In the genomic region with DNA sequence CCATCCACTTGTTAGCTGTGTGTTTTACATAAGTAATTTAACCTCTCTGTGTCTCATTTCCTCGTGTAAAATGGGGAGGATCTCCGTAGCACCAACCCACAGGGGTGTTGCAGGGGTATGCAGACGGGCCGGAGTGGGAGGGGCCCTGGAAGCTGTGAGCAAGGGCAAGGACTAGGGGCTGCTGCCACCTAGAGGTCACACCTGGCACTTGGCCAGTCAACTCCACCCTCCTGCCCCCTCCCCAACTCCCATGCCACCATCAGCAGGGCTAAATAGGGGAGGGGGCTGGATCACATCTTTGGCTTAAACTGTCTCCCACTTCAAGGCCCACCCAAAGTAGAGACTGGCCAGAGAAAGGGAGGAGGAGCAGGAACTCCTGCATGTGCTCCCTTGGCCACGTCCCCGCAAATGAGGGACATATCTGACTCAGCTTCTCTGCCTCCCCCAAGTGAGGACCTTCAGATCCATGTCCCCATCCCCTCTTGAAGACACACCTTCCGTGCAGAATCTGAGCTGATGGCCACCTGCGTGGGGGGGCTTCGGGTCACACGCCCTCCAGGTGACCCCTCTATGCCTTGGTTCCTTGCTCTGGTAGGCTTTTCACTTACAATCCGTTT, we compare ENCODE assay signal across 8 cellular contexts. TPM values are rescaled to one million over a fixed set of nuclear protein-coding genes. Genes with fewer than 3 reads are reported as not detected.
A peak's percentile ranks its signal among the peaks of the same experiment; 100 is the strongest.
DNase-seq lines count a peak whose midpoint lies in the region; ATAC-seq and TF ChIP-seq lines count a peak whose summit lies in the region.

No MANE protein-coding gene starts in this region.

- H2AFZ ChIP-seq in hepatocyte (no peak overlapping the region), smooth muscle cell (ENCODE audit: low read depth) (no peak overlapping the region)

- no peaks in the 10 kb centered on the region for H3K79me2 ChIP-seq in hepatocyte
- no peaks in the 10 kb centered on the region for H3K79me2 ChIP-seq in smooth muscle cell (ENCODE audit: low read depth)

- peak overlapping the region; percentile 52 for H3K4me2 ChIP-seq in hepatocyte
- H3K4me2 ChIP-seq in smooth muscle cell: peak overlapping the region; percentile 80

- 44% methylated on average over 11 of the region's 11 CpGs for WGBS in hepatocyte (ENCODE audit: low lambda C conversion rate, missing lambda C conversion rate)
- 40% methylated on average over 11 of the region's 11 CpGs for WGBS in smooth muscle cell (ENCODE audit: low lambda C conversion rate)

- CTCF ChIA-PET in AG04449 (lab: Yijun Ruan, JAX): interaction anchor here (0.8 to 21.8 kb wide), 17 partner anchors 8 to 121 kb away, joined by 3 to 385 read pairs (median 6); a partner anchor contains a TSS

- no peaks in the 10 kb centered on the region for H4K20me1 ChIP-seq in hepatocyte (ENCODE audit: insufficient read depth, poor library complexity, severe bottlenecking)
- H4K20me1 ChIP-seq in smooth muscle cell (ENCODE audit: low read depth): no peaks in the 10 kb centered on the region

- H3K36me3 ChIP-seq in hepatocyte (replicated peaks; ENCODE audit: insufficient read depth, low read depth) (no peaks in the 10 kb centered on the region), smooth muscle cell (ENCODE audit: low read depth) (no peaks in the 10 kb centered on the region)

- H3F3A ChIP-seq in smooth muscle cell (ENCODE audit: low read depth): peaks cover 41% of the 10 kb centered on the region

- H3K27ac ChIP-seq in angular gyrus (ENCODE audit: low read depth, low read length) (peak overlapping the region; percentile 96), hepatocyte (no peak overlapping the region), smooth muscle cell (ENCODE audit: low read depth) (peak overlapping the region; percentile 98)

- no peak for DNase-seq in AG04449 (ENCODE audit: low read depth, low spot score)
- peak; percentile 84 for DNase-seq in MV-4-11 (lab: John Stamatoyannopoulos, UW)
- peak; percentile 49 for DNase-seq in T-helper 22 cell (ENCODE audit: low read depth)
- peak; percentile 87 for DNase-seq in hepatocyte (ENCODE audit: low spot score)
- DNase-seq in smooth muscle cell (lab: John Stamatoyannopoulos, UW; ENCODE audit: unreplicated experiment): peak; percentile 26

- H3K4me1 ChIP-seq in hepatocyte (ENCODE audit: insufficient read depth) (peaks cover 55% of the 10 kb centered on the region), smooth muscle cell (ENCODE audit: low read depth) (peaks cover 37% of the 10 kb centered on the region)

- H3K9me2 ChIP-seq in hepatocyte (replicated peaks; ENCODE audit: insufficient read depth): no peaks in the 10 kb centered on the region

- H3K9ac ChIP-seq in smooth muscle cell (ENCODE audit: low read depth): peak overlapping the region; percentile 45

- peak overlapping the region; percentile 48 for H3K4me3 ChIP-seq in AG04449 (ENCODE audit: low read depth, low read length)
- no peak overlapping the region for H3K4me3 ChIP-seq in hepatocyte
- H3K4me3 ChIP-seq in smooth muscle cell: no peak overlapping the region

- ATAC-seq in GM18867 (IDR thresholded peaks at IDR 0.05; ENCODE audit: unreplicated experiment) (peak; percentile 63), GM21619 (IDR thresholded peaks at IDR 0.05; ENCODE audit: unreplicated experiment) (no peak)

- TF ChIP-seq CTCF in AG04449 (IDR thresholded peaks at IDR 0.05; ENCODE audit: insufficient read depth, low read length, missing control alignments) (peak; percentile 84), hepatocyte (IDR thresholded peaks at IDR 0.05; ENCODE audit: poor library complexity) (peak; percentile 83), smooth muscle cell (IDR thresholded peaks at IDR 0.05; ENCODE audit: borderline replicate concordance, insufficient read depth, poor library complexity, severe bottlenecking) (peak; percentile 79)

- POLR2A ChIA-PET in AG04449 (lab: Yijun Ruan, JAX): interaction anchor here (0.9 to 5.2 kb wide), 5 partner anchors 9 to 84 kb away, joined by 3 to 81 read pairs (median 3); a partner anchor contains a TSS

- no peaks in the 10 kb centered on the region for H3K27me3 ChIP-seq in hepatocyte
- no peaks in the 10 kb centered on the region for H3K27me3 ChIP-seq in smooth muscle cell (ENCODE audit: low read depth)

- H3K9me3 ChIP-seq in hepatocyte (ENCODE audit: low read depth) (no peaks in the 10 kb centered on the region), smooth muscle cell (replicated peaks; ENCODE audit: low read depth) (no peaks in the 10 kb centered on the region)

RNA-seq across cellular contexts. Expression of a gene that starts 2.6 kb away (rescaled TPM):
- total RNA-seq in hepatocyte (1.8 and 4.0 TPM in 2 replicates), smooth muscle cell (2.2 and 3.8 TPM in 2 replicates)
- polyA plus RNA-seq in hepatocyte (5.3 and 7.6 TPM in 2 replicates), smooth muscle cell (0.97 and 4.7 TPM in 2 replicates)

RNA-seq across cellular contexts. Expression of a gene that starts 12.7 kb away (rescaled TPM):
- total RNA-seq in hepatocyte (49.8 and 76.1 TPM in 2 replicates), smooth muscle cell (not detected in 2 replicates)
- polyA plus RNA-seq in hepatocyte (207 and 222 TPM in 2 replicates), smooth muscle cell (0.48 TPM in 1 of 2 replicates, not detected in the other)

RNA-seq across cellular contexts. Expression of a gene that starts 14.7 kb away (rescaled TPM):
- total RNA-seq in hepatocyte (13.7 and 14.4 TPM in 2 replicates), smooth muscle cell (28.1 and 30.4 TPM in 2 replicates)
- polyA plus RNA-seq in hepatocyte (17.4 and 19.5 TPM in 2 replicates), smooth muscle cell (23.9 and 48.6 TPM in 2 replicates)

RNA-seq across cellular contexts. Expression of a gene that starts 19.9 kb away (rescaled TPM):
- 0.12 and 1.0 TPM in 2 replicates for total RNA-seq in hepatocyte
- 0.93 and 1.5 TPM in 2 replicates for polyA plus RNA-seq in hepatocyte
- total RNA-seq in smooth muscle cell: 0.04 and 0.58 TPM in 2 replicates
- polyA plus RNA-seq in smooth muscle cell: 0.46 and 0.90 TPM in 2 replicates

RNA-seq across cellular contexts. Expression of a gene that starts 30.4 kb away (rescaled TPM):
- total RNA-seq in hepatocyte (1.0 and 1.7 TPM in 2 replicates), smooth muscle cell (1.5 and 3.9 TPM in 2 replicates)
- polyA plus RNA-seq in hepatocyte (4.4 and 4.9 TPM in 2 replicates), smooth muscle cell (1.9 TPM in 1 of 2 replicates, not detected in the other)

Comparison
In these comparisons a context has a peak if more than half of its experiments do, and no peak if none do; other contexts are left out.
1. RNA of a gene that starts 12.7 kb away (total RNA-seq): 49.8 to 76.1 TPM in hepatocyte; not detected in smooth muscle cell; every median in the first group is over 10 times any median in the second.
2. Peak in every context shown above with its lines, with median percentiles within 50 percentile points of each other: CTCF ChIP-seq.